8 cellular contexts compared by ENCODE assay signal in the genomic region with DNA sequence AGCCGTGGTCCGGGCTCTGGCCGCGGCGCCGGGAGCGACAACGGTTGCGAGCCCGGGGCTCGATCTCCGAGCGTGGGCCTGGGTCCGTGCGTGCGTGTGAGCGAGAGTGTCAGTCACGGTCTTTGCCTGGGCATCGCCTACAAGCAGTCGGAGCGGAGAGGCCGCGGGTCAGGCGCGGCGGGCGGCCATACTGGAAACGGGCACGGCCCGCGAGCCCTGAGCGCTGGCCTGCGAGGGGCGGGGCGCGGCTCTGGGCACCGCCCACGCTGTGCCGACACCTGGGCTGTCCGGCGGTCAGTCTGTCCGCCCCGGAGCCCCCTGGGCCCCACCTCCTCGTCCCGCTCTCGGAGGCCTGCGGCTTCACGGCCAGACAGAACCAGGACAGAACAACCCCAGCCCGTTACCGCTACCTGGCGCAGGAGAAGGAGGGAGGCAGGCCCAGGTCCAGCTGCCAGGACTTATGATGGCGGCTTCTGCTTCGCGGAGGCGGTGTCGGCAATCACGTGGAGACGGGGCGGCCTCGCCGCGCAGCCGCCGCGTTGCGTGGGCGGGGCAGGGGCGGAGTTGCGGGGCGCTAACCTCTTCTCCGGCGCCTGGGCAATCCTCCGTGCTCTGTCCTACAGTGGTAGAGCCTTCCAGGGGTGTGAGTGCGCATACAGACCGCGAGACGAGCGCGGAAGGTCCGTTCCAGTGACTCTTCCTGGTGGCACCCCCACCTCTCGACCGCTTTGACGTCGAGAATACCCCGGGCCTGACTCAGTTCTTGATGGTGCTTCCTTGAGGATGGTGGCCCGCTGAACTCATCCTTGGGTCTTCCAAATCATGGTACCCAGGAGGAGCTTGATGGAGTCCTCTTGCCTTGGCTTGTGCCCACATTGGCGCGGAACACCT.
DNase-seq lines count a peak whose midpoint lies in the region; ATAC-seq lines count a peak whose summit lies in the region.

TMEM131 (minus strand) TSS at position 215 of the 891 bp plus-strand sequence. CDS start 286 bp downstream, outside the sequence.

- peak within 1 kb of the TSS; percentile 80 for H3K27ac Mint-ChIP-seq in central memory CD8-positive, alpha-beta T cell (ENCODE audit: low read depth)

- peak; percentile 99 for DNase-seq in AG20443 (ENCODE audit: low spot score)
- peak; percentile 80 for DNase-seq in NCI-H446 treated with DMSO at 0.1 percent for 48 hours (lab: John Stamatoyannopoulos, UW)
- peak; percentile 93 to 98 for DNase-seq in central memory CD8-positive, alpha-beta T cell (ENCODE audit: low spot score in 2 of 2)
- DNase-seq in iris pigment epithelial cell (ENCODE audit: low read depth), result peak; percentile 96
- peak; percentile 94 to 95 for DNase-seq in stimulated activated CD4-positive, alpha-beta T cell treated with anti-CD3 and anti-CD28 coated beads, Interleukin-12 subunit alpha, Interleukin-12 subunit beta, amount 100 ng/mL, for 24 hours (ENCODE audit: low read depth in 2 of 2)

- no peaks in the 10 kb centered on the region for H3K9me3 Mint-ChIP-seq in central memory CD8-positive, alpha-beta T cell

- H3K4me3 Mint-ChIP-seq in central memory CD8-positive, alpha-beta T cell, result peak within 1 kb of the TSS; percentile 87

- ATAC-seq in GM19043 (IDR thresholded peaks at IDR 0.05; ENCODE audit: low read depth, unreplicated experiment) (peak; percentile 70), HG03354 (IDR thresholded peaks at IDR 0.05; ENCODE audit: poor library complexity, severe bottlenecking, unreplicated experiment) (peak; percentile 81)
- ATAC-seq in activated CD4-positive, CD25-positive, alpha-beta regulatory T cell treated with anti-CD3 and anti-CD28 coated beads, Interleukin-2, amount 50 U/mL, for 24 hours, result peak; percentile 82 to 85
- peak; percentile 84 for ATAC-seq in central memory CD8-positive, alpha-beta T cell (replicated peaks; ENCODE audit: extremely low read depth, poor library complexity, severe bottlenecking)

- H3K27me3 Mint-ChIP-seq in central memory CD8-positive, alpha-beta T cell, result no peaks in the 10 kb centered on the region

- H3K4me1 Mint-ChIP-seq in central memory CD8-positive, alpha-beta T cell, result peaks cover 36% of the 10 kb centered on the region

- peaks cover 11% of the 10 kb centered on the region for H3K36me3 Mint-ChIP-seq in central memory CD8-positive, alpha-beta T cell (ENCODE audit: insufficient read depth)

Comparison
In these comparisons a context has a peak if more than half of its experiments do, and no peak if none do; other contexts are left out.
1. Peak in every context shown above with its lines: DNase-seq and ATAC-seq.